8 cellular contexts compared by ENCODE assay signal in the genomic region with DNA sequence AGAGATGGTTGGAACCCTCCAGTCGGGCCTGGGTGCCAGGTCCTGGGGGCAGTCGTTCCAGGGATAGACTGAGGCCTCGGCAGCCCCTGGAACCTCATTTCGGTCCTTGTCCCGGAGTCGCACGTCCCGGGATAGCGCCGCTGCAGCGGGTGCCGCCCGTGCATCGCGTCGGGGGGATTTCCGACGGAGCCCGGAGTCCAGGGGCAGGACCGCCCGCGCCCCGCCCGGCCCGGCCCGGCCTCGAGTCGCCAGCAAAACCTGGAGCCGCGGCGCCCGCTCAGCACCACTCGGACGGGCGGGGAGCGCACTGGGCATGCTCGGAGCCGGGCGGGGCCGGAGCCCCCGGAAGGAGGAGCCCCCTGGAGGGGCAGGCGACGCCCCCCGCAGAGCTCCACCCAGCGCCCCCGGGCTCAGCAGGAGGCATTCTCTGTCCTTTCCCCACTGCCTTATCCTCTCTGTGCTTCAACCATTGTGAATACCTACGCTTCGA. TPM values are rescaled to one million over a fixed set of nuclear protein-coding genes. Genes with fewer than 3 reads are reported as not detected.
DNase-seq lines count a peak whose midpoint lies in the region; ATAC-seq and TF ChIP-seq lines count a peak whose summit lies in the region.

No MANE protein-coding gene starts in this region.

- DNase-seq in activated naive CD8-positive, alpha-beta T cell treated with anti-CD3 and anti-CD28 coated beads for 36 hours = peak; percentile 7
- no peak for DNase-seq in activated naive CD8-positive, alpha-beta T cell treated with anti-CD3 and anti-CD28 coated beads, Interleukin-2, amount 50 U/mL, for 24 hours
- DNase-seq in coronary artery (ENCODE audit: low spot score) (peak; percentile 83), right lobe of liver (peak; percentile 70 to 81 (median 81)), G401 (ENCODE audit: low spot score) (no peak)
- DNase-seq in CD4-positive, alpha-beta memory T cell = no peak

- no peak for ATAC-seq in activated naive CD8-positive, alpha-beta T cell treated with anti-CD3 and anti-CD28 coated beads, Interleukin-2, amount 50 U/mL, for 24 hours
- ATAC-seq in right lobe of liver (peak; percentile 83 to 93 (median 90)), GM21619 (IDR thresholded peaks at IDR 0.05; ENCODE audit: unreplicated experiment) (no peak), HG03095 (IDR thresholded peaks at IDR 0.05; ENCODE audit: unreplicated experiment) (no peak)

- 9% methylated on average over 7 of the region's 48 CpGs for WGBS in right lobe of liver (ENCODE audit: insufficient coverage, low coverage, low lambda C conversion rate, missing lambda C conversion rate)

- in situ Hi-C loops in G401 (cut with HindIII; ENCODE audit: low sequenced_read_pairs) = no loop called here

- no peak overlapping the region for H3K4me3 Mint-ChIP-seq in activated naive CD8-positive, alpha-beta T cell treated with anti-CD3 and anti-CD28 coated beads for 36 hours
- H3K4me3 Mint-ChIP-seq in activated naive CD8-positive, alpha-beta T cell treated with anti-CD3 and anti-CD28 coated beads, Interleukin-2, amount 50 U/mL, for 24 hours = no peak overlapping the region
- H3K4me3 Mint-ChIP-seq in CD4-positive, alpha-beta memory T cell = no peak overlapping the region

- H3K36me3 Mint-ChIP-seq in activated naive CD8-positive, alpha-beta T cell treated with anti-CD3 and anti-CD28 coated beads for 36 hours = peaks cover 3% of the 10 kb centered on the region
- no peaks in the 10 kb centered on the region for H3K36me3 Mint-ChIP-seq in activated naive CD8-positive, alpha-beta T cell treated with anti-CD3 and anti-CD28 coated beads, Interleukin-2, amount 50 U/mL, for 24 hours (ENCODE audit: low read depth)
- H3K36me3 Mint-ChIP-seq in CD4-positive, alpha-beta memory T cell = no peaks in the 10 kb centered on the region

- no peaks in the 10 kb centered on the region for H3K9me3 Mint-ChIP-seq in activated naive CD8-positive, alpha-beta T cell treated with anti-CD3 and anti-CD28 coated beads for 36 hours
- no peaks in the 10 kb centered on the region for H3K9me3 Mint-ChIP-seq in activated naive CD8-positive, alpha-beta T cell treated with anti-CD3 and anti-CD28 coated beads, Interleukin-2, amount 50 U/mL, for 24 hours
- H3K9me3 Mint-ChIP-seq in CD4-positive, alpha-beta memory T cell = peaks cover 0 to 5% (median 0%) of the 10 kb centered on the region in 8 donors

- intact Hi-C loops in right lobe of liver (cut with DNase I) = loop anchor here in 1 of 2 donors (10.0 kb wide), 1 partner anchor 65 kb away; no protein-coding TSS in a partner anchor
- intact Hi-C loops in CD4-positive, alpha-beta memory T cell (cut with micrococcal nuclease) = no loop called here

- no peaks in the 10 kb centered on the region for H3K9me3 ChIP-seq in right lobe of liver
- no peaks in the 10 kb centered on the region for H3K9me3 ChIP-seq in CD4-positive, alpha-beta memory T cell (ENCODE audit: control insufficient read depth in 1 of 2, low read length in 2 of 2)

- H3K27ac ChIP-seq in coronary artery (peak overlapping the region; percentile 32 to 75), right lobe of liver (peak overlapping the region; percentile 63 to 77 (median 70))
- no peak overlapping the region for H3K27ac ChIP-seq in CD4-positive, alpha-beta memory T cell (ENCODE audit: low read depth, low read length)

- no peaks in the 10 kb centered on the region for H3K36me3 ChIP-seq in right lobe of liver
- H3K36me3 ChIP-seq in CD4-positive, alpha-beta memory T cell (ENCODE audit: insufficient read depth, low read length) = no peaks in the 10 kb centered on the region

- TF ChIP-seq POLR2A in right lobe of liver (IDR thresholded peaks at IDR 0.05) = peak; percentile 80

- CTCF ChIA-PET in CD4-positive, alpha-beta memory T cell (lab: Charles Lee; ENCODE audit: partially characterized antibody) = no interaction called here

- H3K4me3 ChIP-seq in coronary artery (peak overlapping the region; percentile 86), right lobe of liver (peak overlapping the region; percentile 32 to 60 (median 49))
- no peak overlapping the region for H3K4me3 ChIP-seq in CD4-positive, alpha-beta memory T cell (ENCODE audit: low read length in 2 of 2)

- peaks cover 0 to 21% (median 6%) of the 10 kb centered on the region in 4 donors for H3K4me1 ChIP-seq in right lobe of liver
- no peaks in the 10 kb centered on the region for H3K4me1 ChIP-seq in CD4-positive, alpha-beta memory T cell (ENCODE audit: insufficient read depth, low read length)

- no peaks in the 10 kb centered on the region for H3K27me3 ChIP-seq in right lobe of liver
- peaks cover 8% of the 10 kb centered on the region for H3K27me3 ChIP-seq in CD4-positive, alpha-beta memory T cell (ENCODE audit: insufficient read depth, low read length)

- TF ChIP-seq CTCF in coronary artery (IDR thresholded peaks at IDR 0.05) (no peak), right lobe of liver (IDR thresholded peaks at IDR 0.05) (peak in 1 of 4 donors; percentile 4)

- POLR2A ChIA-PET in CD4-positive, alpha-beta memory T cell (lab: Charles Lee; ENCODE audit: partially characterized antibody) = no interaction called here

- H3K27ac Mint-ChIP-seq in activated naive CD8-positive, alpha-beta T cell treated with anti-CD3 and anti-CD28 coated beads for 36 hours = no peak overlapping the region
- H3K27ac Mint-ChIP-seq in activated naive CD8-positive, alpha-beta T cell treated with anti-CD3 and anti-CD28 coated beads, Interleukin-2, amount 50 U/mL, for 24 hours = no peak overlapping the region
- no peak overlapping the region for H3K27ac Mint-ChIP-seq in CD4-positive, alpha-beta memory T cell

- peaks cover 8% of the 10 kb centered on the region for H3K4me1 Mint-ChIP-seq in activated naive CD8-positive, alpha-beta T cell treated with anti-CD3 and anti-CD28 coated beads for 36 hours
- H3K4me1 Mint-ChIP-seq in activated naive CD8-positive, alpha-beta T cell treated with anti-CD3 and anti-CD28 coated beads, Interleukin-2, amount 50 U/mL, for 24 hours = peaks cover 10% of the 10 kb centered on the region
- H3K4me1 Mint-ChIP-seq in CD4-positive, alpha-beta memory T cell = peaks cover 0 to 11% (median 3%) of the 10 kb centered on the region in 4 donors

- H3K27me3 Mint-ChIP-seq in activated naive CD8-positive, alpha-beta T cell treated with anti-CD3 and anti-CD28 coated beads for 36 hours = peaks cover 59% of the 10 kb centered on the region
- peaks cover 55% of the 10 kb centered on the region for H3K27me3 Mint-ChIP-seq in activated naive CD8-positive, alpha-beta T cell treated with anti-CD3 and anti-CD28 coated beads, Interleukin-2, amount 50 U/mL, for 24 hours
- H3K27me3 Mint-ChIP-seq in CD4-positive, alpha-beta memory T cell = peaks cover 37 to 39% of the 10 kb centered on the region in 2 donors

RNA-seq across cellular contexts. Expression of a gene that starts 1.6 kb away (rescaled TPM):
- total RNA-seq in activated naive CD8-positive, alpha-beta T cell treated with anti-CD3 and anti-CD28 coated beads for 36 hours = 1 to 10 TPM; 1.2 to 1.4 TPM
- 10 to 100 TPM; 15.0 to 33.3 (median 30.0) TPM for total RNA-seq in right lobe of liver
- not detected for total RNA-seq in CD4-positive, alpha-beta memory T cell
- not detected for polyA plus RNA-seq in CD4-positive, alpha-beta memory T cell
- total RNA-seq in G401 (2014; rRNA removed; shearing (Covaris generic)) = 0.20 and 0.37 TPM in 2 replicates

Comparison
In these comparisons a context has a peak if more than half of its experiments do, and no peak if none do; other contexts are left out.
1. DNase-seq: peak in activated naive CD8-positive, alpha-beta T cell treated with anti-CD3 and anti-CD28 coated beads for 36 hours (single experiment), coronary artery (single experiment) and right lobe of liver (3 of 3); none in activated naive CD8-positive, alpha-beta T cell treated with anti-CD3 and anti-CD28 coated beads, Interleukin-2, amount 50 U/mL, for 24 hours (single experiment), CD4-positive, alpha-beta memory T cell (0 of 5) and G401 (single experiment).
2. ATAC-seq: peak in right lobe of liver (4 of 4); none in activated naive CD8-positive, alpha-beta T cell treated with anti-CD3 and anti-CD28 coated beads, Interleukin-2, amount 50 U/mL, for 24 hours (single experiment), GM21619 (single experiment) and HG03095 (single experiment).
3. H3K4me3 ChIP-seq: peak in coronary artery (single experiment) and right lobe of liver (3 of 3); none in CD4-positive, alpha-beta memory T cell (0 of 2).
4. RNA of a gene that starts 1.6 kb away (total RNA-seq): 15.0 to 33.3 TPM in right lobe of liver; 1.2 to 1.4 TPM in activated naive CD8-positive, alpha-beta T cell treated with anti-CD3 and anti-CD28 coated beads for 36 hours, 0.20 to 0.37 TPM in G401 and not detected in CD4-positive, alpha-beta memory T cell; every median in the first group is over 4 times any median in the second.